9 cellular contexts compared by ENCODE assay signal in genomic region chr3:126581569-126581968, GRCh38. TPM values are rescaled to one million over a fixed set of nuclear protein-coding genes. Genes with fewer than 3 reads are reported as not detected.
"Had no signal": no experiment of that assay in that cellular context is flagged by ENCODE, and none has a peak within 500 bp of the region (broad histone marks: within the 10 kb centered on the region; RNA-seq: fewer than 3 reads in every experiment).

No MANE protein-coding gene starts in this region.

- H3K4me3 Mint-ChIP-seq: GM23338, H9, HFFc6 had no signal

- H3K9me3 Mint-ChIP-seq: HFFc6 had no signal

- H3K27ac Mint-ChIP-seq: GM23338, H9, HFFc6 had no signal

- H3K9me3 ChIP-seq: HAP-1 had no signal

- H3K4me1 Mint-ChIP-seq: GM23338 had no signal

- DNase-seq: GM23248, GOT3, H9, HCEC 1CT, HFFc6 had no signal

- H3K27ac ChIP-seq: GM23248 had no signal

- H3K4me1 ChIP-seq: HAP-1 had no signal

- H3K4me3 ChIP-seq: GM23248, GM23338, HAP-1 had no signal

- H3K36me3 ChIP-seq: HAP-1 had no signal

RNA-seq across cellular contexts. Expression of gene C3orf22, which starts 22.8 kb away (rescaled TPM):
- total RNA-seq: GM23248, GM23338, H1, H4, H9, HFFc6 had no signal
- polyA plus RNA-seq: GM23248, GM23338, H1 had no signal

RNA-seq across cellular contexts. Expression of gene CHST13, which starts 57.6 kb away (rescaled TPM):
- total RNA-seq: GM23248, HFFc6 had no signal
